Comparison of ENCODE assay signal across 23 cellular contexts in genomic region chr12:114984641-114985041, GRCh38.
"Had no signal": no experiment of that assay in that cellular context is flagged by ENCODE, and none has a peak within 500 bp of the region (broad histone marks: within the 10 kb centered on the region; RNA-seq: fewer than 3 reads in every experiment).

No MANE protein-coding gene starts in this region.

- H3K36me3 Mint-ChIP-seq: memory B cell; stimulated activated naive B cell treated with anti-CD40 and anti-IgM and Interleukin-4, amounts not matched to agents 10 μg/mL and 1 μg/mL and 100 μg/mL, for 72 hours had no signal

- H3K4me1 ChIP-seq: heart left ventricle, left ventricle myocardium inferior, lower lobe of right lung, psoas muscle, right lobe of liver, spleen, testis, tibial nerve, upper lobe of right lung, vagina had no signal

- H3K4me3 Mint-ChIP-seq: dendritic cell treated with granulocyte-macrophage colony-stimulating factor and Interleukin-4, amounts not matched to agents 40 ng/mL and 50 ng/mL, for 4 days; effector memory CD8-positive, alpha-beta T cell; memory B cell; naive B cell; stimulated activated naive B cell treated with anti-CD40 and anti-IgM and Interleukin-4, amounts not matched to agents 10 μg/mL and 1 μg/mL and 100 μg/mL, for 72 hours; stimulated activated naive CD8-positive, alpha-beta T cell treated with anti-CD3 and anti-CD28 coated beads, Interleukin-15, amount 100 ng/mL, for 72 hours had no signal

- H3K27me3 Mint-ChIP-seq: dendritic cell treated with granulocyte-macrophage colony-stimulating factor and Interleukin-4, amounts not matched to agents 40 ng/mL and 50 ng/mL, for 4 days; effector memory CD8-positive, alpha-beta T cell; naive B cell; stimulated activated naive B cell treated with anti-CD40 and anti-IgM and Interleukin-4, amounts not matched to agents 10 μg/mL and 1 μg/mL and 100 μg/mL, for 72 hours had no signal

- DNase-seq: effector memory CD8-positive, alpha-beta T cell; esophagus squamous epithelium; heart left ventricle; hypothalamus; islet precursor cell; left ventricle myocardium inferior; lower lobe of right lung; naive B cell; psoas muscle; retina; right lobe of liver; spleen; stimulated activated CD4-positive, alpha-beta T cell treated with anti-CD3 and anti-CD28 coated beads, Interleukin-2, amount 100 ng/mL, for 24 hours; stimulated activated CD4-positive, alpha-beta T cell treated with anti-CD3 and anti-CD28 coated beads, Interleukin-4, amount 100 ng/mL, for 4 hours; stimulated activated naive B cell treated with anti-CD40 and anti-IgM and Interleukin-4, amounts not matched to agents 10 μg/mL and 1 μg/mL and 100 μg/mL, for 72 hours; stimulated activated naive CD8-positive, alpha-beta T cell treated with anti-CD3 and anti-CD28 coated beads, Interleukin-15, amount 100 ng/mL, for 72 hours; testis; upper lobe of right lung had no signal

- H3K36me3 ChIP-seq: esophagus squamous epithelium, heart left ventricle, left ventricle myocardium inferior, lower lobe of right lung, neutrophil, right lobe of liver, spleen, tibial nerve, upper lobe of right lung, vagina had no signal

- H3K4me3 ChIP-seq: esophagus squamous epithelium, heart left ventricle, left ventricle myocardium inferior, lower lobe of right lung, psoas muscle, right lobe of liver, spleen, testis, tibial nerve, upper lobe of right lung, vagina had no signal

- ATAC-seq: effector memory CD8-positive, alpha-beta T cell; heart left ventricle; lower lobe of right lung; psoas muscle; right lobe of liver; stimulated activated naive B cell treated with anti-CD40 and anti-IgM and Interleukin-4, amounts not matched to agents 10 μg/mL and 1 μg/mL and 100 μg/mL, for 72 hours; stimulated activated naive CD8-positive, alpha-beta T cell treated with anti-CD3 and anti-CD28 coated beads, Interleukin-15, amount 100 ng/mL, for 72 hours; upper lobe of right lung had no signal

- H3K9me3 ChIP-seq: esophagus squamous epithelium, heart left ventricle, neutrophil, psoas muscle, right lobe of liver, testis, upper lobe of right lung, vagina had no signal

- H3K27ac ChIP-seq: esophagus squamous epithelium, heart left ventricle, left ventricle myocardium inferior, lower lobe of right lung, neutrophil, psoas muscle, right lobe of liver, spleen, testis, tibial nerve, upper lobe of right lung, vagina had no signal

- H3K27me3 ChIP-seq: esophagus squamous epithelium, heart left ventricle, neutrophil, right lobe of liver, spleen, testis, tibial nerve, upper lobe of right lung, vagina had no signal

- H3K27ac Mint-ChIP-seq: dendritic cell treated with granulocyte-macrophage colony-stimulating factor and Interleukin-4, amounts not matched to agents 40 ng/mL and 50 ng/mL, for 4 days; effector memory CD8-positive, alpha-beta T cell; memory B cell; naive B cell; stimulated activated naive B cell treated with anti-CD40 and anti-IgM and Interleukin-4, amounts not matched to agents 10 μg/mL and 1 μg/mL and 100 μg/mL, for 72 hours; stimulated activated naive CD8-positive, alpha-beta T cell treated with anti-CD3 and anti-CD28 coated beads, Interleukin-15, amount 100 ng/mL, for 72 hours had no signal

- H3K4me1 Mint-ChIP-seq: memory B cell; naive B cell; stimulated activated naive B cell treated with anti-CD40 and anti-IgM and Interleukin-4, amounts not matched to agents 10 μg/mL and 1 μg/mL and 100 μg/mL, for 72 hours; stimulated activated naive CD8-positive, alpha-beta T cell treated with anti-CD3 and anti-CD28 coated beads, Interleukin-15, amount 100 ng/mL, for 72 hours had no signal
